Comparison of ENCODE assay signal across 8 cellular contexts in genomic region chr6:33455051-33455450, GRCh38. TPM values are rescaled to one million over a fixed set of nuclear protein-coding genes. Genes with fewer than 3 reads are reported as not detected.
A peak's percentile ranks its signal among the peaks of the same experiment; 100 is the strongest.
DNase-seq lines count a peak whose midpoint lies in the region; ATAC-seq, FAIRE-seq and TF ChIP-seq lines count a peak whose summit lies in the region.

No MANE protein-coding gene starts in this region.

- FAIRE-seq in K562 (lab: Jason Lieb, UNC), result no peak

- peak overlapping the region; percentile 62; the same call in 2 of the 3 replicates for H3K27ac ChIP-seq in K562 (ENCODE audit: extremely low read depth, low read depth, low read length)
- no peak overlapping the region for H3K27ac ChIP-seq in lung (ENCODE audit: low read depth in 1 of 2, low read length in 1 of 2)

- H3K4me3 Mint-ChIP-seq in activated naive CD4-positive, alpha-beta T cell treated with anti-CD3 and anti-CD28 coated beads, Interleukin-2, amount 10 ng/mL, durations not matched to agents 7 days and 5 days, result peak overlapping the region; percentile 96
- peak overlapping the region; percentile 90 for H3K4me3 Mint-ChIP-seq in type B pancreatic cell

- TF ChIP-seq POLR2A in K562 (conservative IDR thresholded peaks at IDR 0.05), result no peak

- ATAC-seq in K562 (no peak), lung (ENCODE audit: insufficient read depth, low FRiP score) (no peak), HG03342 (IDR thresholded peaks at IDR 0.05; ENCODE audit: unreplicated experiment) (no peak), HG02852 (IDR thresholded peaks at IDR 0.05; ENCODE audit: unreplicated experiment) (no peak)

- H3K9ac ChIP-seq in K562 (ENCODE audit: insufficient read depth in 1 of 2, low read depth in 2 of 2, low read length in 2 of 2), result peak overlapping the region; percentile 78 to 95

- POLR2A ChIA-PET in K562 (lab: Yijun Ruan, JAX), result interaction anchor here (0.6 to 1.9 kb wide), 10 partner anchors 11 to 483 kb away, joined by 3 to 9 read pairs (median 3); partner anchors contain the start of genes CUTA and RGL2

- CTCF ChIA-PET in activated naive CD4-positive, alpha-beta T cell treated with anti-CD3 and anti-CD28 coated beads, Interleukin-2, amount 10 ng/mL, durations not matched to agents 7 days and 5 days (lab: Charles Lee), result interaction anchor here (1.3 to 1.8 kb wide), 5 partner anchors 25 to 124 kb away, joined by 3 to 9 read pairs (median 4); partner anchors contain the start of gene BAK1
- CTCF ChIA-PET in K562 (lab: Yijun Ruan, JAX; ENCODE audit: low intra/inter-chr PET ratio), result no interaction called here

- peaks cover 16 to 20% of the 10 kb centered on the region in 2 experiments for H3K4me1 ChIP-seq in K562 (replicated peaks in 1 of 2; ENCODE audit: control insufficient read depth in 2 of 2, insufficient read depth in 2 of 2, low read length in 2 of 2)
- peaks cover 6% of the 10 kb centered on the region in 2 donors for H3K4me1 ChIP-seq in lung (ENCODE audit: control insufficient read depth in 2 of 2, insufficient read depth in 2 of 2, low read length in 2 of 2)

- peak overlapping the region; percentile 70 for H3K27ac Mint-ChIP-seq in activated naive CD4-positive, alpha-beta T cell treated with anti-CD3 and anti-CD28 coated beads, Interleukin-2, amount 10 ng/mL, durations not matched to agents 7 days and 5 days
- peak overlapping the region; percentile 74 for H3K27ac Mint-ChIP-seq in type B pancreatic cell

- H3K27me3 ChIP-seq in K562 (ENCODE audit: control insufficient read depth in 2 of 2, insufficient read depth in 2 of 2, low read length in 2 of 2) (no peaks in the 10 kb centered on the region), lung (ENCODE audit: control insufficient read depth, insufficient read depth) (no peaks in the 10 kb centered on the region)

- BruUV-seq in K562 (replicated peaks; lab: Mats Ljungman, UMichigan), result no TSS peak

- WGBS in K562 (ENCODE audit: insufficient coverage, low coverage, missing lambda C conversion rate), result 19% methylated on average over 16 of the region's 16 CpGs
- WGBS in lung, 2 donors, result 50 to 55% methylated on average over 16 of the region's 16 CpGs

- peaks cover 22% of the 10 kb centered on the region for H3K36me3 Mint-ChIP-seq in activated naive CD4-positive, alpha-beta T cell treated with anti-CD3 and anti-CD28 coated beads, Interleukin-2, amount 10 ng/mL, durations not matched to agents 7 days and 5 days
- peaks cover 12% of the 10 kb centered on the region for H3K36me3 Mint-ChIP-seq in type B pancreatic cell

- DNase-seq in activated naive CD4-positive, alpha-beta T cell treated with anti-CD3 and anti-CD28 coated beads, Interleukin-2, amount 10 ng/mL, durations not matched to agents 7 days and 5 days, result no peak
- DNase-seq in activated naive CD4-positive, alpha-beta T cell treated with anti-CD3 and anti-CD28 coated beads, Interleukin-2, amount 50 U/mL, for 16 hours, result no peak
- DNase-seq in K562 (ENCODE audit: extremely low read depth in 1 of 4, low spot score in 3 of 4) (peak in 1 of 4 experiments; percentile 40), lung (ENCODE audit: low spot score) (no peak), type B pancreatic cell (ENCODE audit: extremely low spot score, unreplicated experiment) (peak; percentile 44), NCI-H2029 (lab: John Stamatoyannopoulos, UW) (no peak)

- H3K4me1 Mint-ChIP-seq in activated naive CD4-positive, alpha-beta T cell treated with anti-CD3 and anti-CD28 coated beads, Interleukin-2, amount 10 ng/mL, durations not matched to agents 7 days and 5 days, result peaks cover 33% of the 10 kb centered on the region
- peaks cover 25% of the 10 kb centered on the region for H3K4me1 Mint-ChIP-seq in type B pancreatic cell (ENCODE audit: unreplicated experiment)

- H3K36me3 ChIP-seq in K562 (ENCODE audit: control insufficient read depth, insufficient read depth, low read length) (peaks cover 33% of the 10 kb centered on the region), lung (ENCODE audit: control insufficient read depth in 2 of 2, insufficient read depth in 2 of 2, low read length in 2 of 2) (peaks cover 0 to 8% of the 10 kb centered on the region in 2 donors)

- H3K4me3 ChIP-seq in K562, result peak overlapping the region; percentile 64
- peak overlapping the region; percentile 75 for H3K4me3 ChIP-seq in lung

- no peak for TF ChIP-seq CTCF in K562 (IDR thresholded peaks at IDR 0.05 in 2 of 3, conservative IDR thresholded peaks at IDR 0.05 in 1 of 3; ENCODE audit: insufficient read depth in 2 of 3, low read depth in 1 of 3, low read length in 3 of 3)
- TF ChIP-seq CTCF in lung (IDR thresholded peaks at IDR 0.05; ENCODE audit: control extremely low read depth, extremely low read depth), result no peak
- no peak for TF ChIP-seq CTCF in type B pancreatic cell (conservative IDR thresholded peaks at IDR 0.05)

- no peak for TF ChIP-seq RAD21 in K562 (CRISPR knock-in tag; conservative IDR thresholded peaks at IDR 0.05 in 1 of 2, IDR thresholded peaks at IDR 0.05 in 1 of 2)

- H3K79me2 ChIP-seq in K562 (ENCODE audit: control insufficient read depth, insufficient read depth, low read length), result peaks cover 35% of the 10 kb centered on the region

- peak overlapping the region; percentile 86; the same call in 1 of the 2 replicates for H2AFZ ChIP-seq in K562 (ENCODE audit: low read depth, low read length)

- intact Hi-C loops in K562 (cut with micrococcal nuclease), result no loop called here

- peak overlapping the region; percentile 94 for H3K4me2 ChIP-seq in K562 (ENCODE audit: insufficient read depth, low read length)

- H3K9me1 ChIP-seq in K562 (ENCODE audit: control insufficient read depth, insufficient read depth, low read length), result no peaks in the 10 kb centered on the region

- no peaks in the 10 kb centered on the region for H3K27me3 Mint-ChIP-seq in activated naive CD4-positive, alpha-beta T cell treated with anti-CD3 and anti-CD28 coated beads, Interleukin-2, amount 10 ng/mL, durations not matched to agents 7 days and 5 days
- no peaks in the 10 kb centered on the region for H3K27me3 Mint-ChIP-seq in type B pancreatic cell

- H3K9me3 ChIP-seq in K562 (replicated peaks; ENCODE audit: control insufficient read depth, insufficient read depth, low read depth, low read length) (no peaks in the 10 kb centered on the region), lung (ENCODE audit: control insufficient read depth in 2 of 2, insufficient read depth in 1 of 2, low read length in 1 of 2) (peaks cover 0 to 2% of the 10 kb centered on the region in 2 donors)

- no peaks in the 10 kb centered on the region for H4K20me1 ChIP-seq in K562 (replicated peaks; ENCODE audit: control insufficient read depth, insufficient read depth, low read length)

- TF ChIP-seq EP300 in K562 (IDR thresholded peaks at IDR 0.05; ENCODE audit: low read length), result no peak

- H3K9me3 Mint-ChIP-seq in activated naive CD4-positive, alpha-beta T cell treated with anti-CD3 and anti-CD28 coated beads, Interleukin-2, amount 10 ng/mL, durations not matched to agents 7 days and 5 days, result no peaks in the 10 kb centered on the region
- no peaks in the 10 kb centered on the region for H3K9me3 Mint-ChIP-seq in type B pancreatic cell

- in situ Hi-C loops in K562 (cut with MboI), result no loop called here

RNA-seq across cellular contexts. Expression of gene ZBTB9, which starts 0.7 kb away (rescaled TPM):
- 14.2 and 31.6 TPM in 2 replicates for total RNA-seq in K562 (2011; cell fraction: chromatin; rRNA removed; ENCODE audit: low replicate concordance)
- 23.9 and 26.3 TPM in 2 replicates for total RNA-seq in K562 (2011; cell fraction: nucleolus; rRNA removed)
- 14.0 and 19.2 TPM in 2 replicates for total RNA-seq in K562 (2011; cell fraction: nucleoplasm; rRNA removed)
- total RNA-seq in K562 (2014; rRNA removed) (10.4 and 15.0 TPM in 2 replicates), K562 (2014; rRNA removed; fragmentation: Illumina TruSeq; extraction: Trizol) (10.3 and 10.4 TPM in 2 replicates), K562 (2015; rRNA removed; fragmentation: Illumina TruSeq; extraction: Trizol) (12.7 and 13.1 TPM in 2 replicates), K562 (2021) (15.9 and 17.3 TPM in 2 replicates), lung (1 to 10 TPM; 4.0 to 7.9 TPM), type B pancreatic cell (ENCODE audit: low replicate concordance) (11.3 and 14.5 TPM in 2 replicates)
- polyA plus RNA-seq in K562 (2011; rRNA removed) (10.5 and 11.1 TPM in 2 replicates), K562 (2014; fragmentation: Illumina TruSeq; extraction: Trizol) (16.3 and 19.5 TPM in 2 replicates), K562 (2014; fragmentation: Nextera tagmentation; extraction: Ambion mirVana) (1 to 10 TPM; 1.9 to 2.5 TPM), K562 (2014; rRNA removed) (6.9 and 11.9 TPM in 2 replicates), lung (1 to 10 TPM; 4.1 to 4.8 TPM)
- polyA plus RNA-seq in K562 (2011; cell fraction: cytosol; rRNA removed), result 7.8 and 10.3 TPM in 2 replicates
- polyA plus RNA-seq in K562 (2011; cell fraction: nucleus; rRNA removed), result 13.6 and 18.1 TPM in 2 replicates
- polyA plus RNA-seq in K562 (2012), result 12.2 and 14.5 TPM in 2 replicates
- 11.3 and 13.1 TPM in 2 replicates for polyA minus RNA-seq in K562 (2011; rRNA and poly(A)+ RNA removed)
- polyA minus RNA-seq in K562 (2011; cell fraction: cytosol; rRNA and poly(A)+ RNA removed), result 11.1 and 15.7 TPM in 2 replicates
- polyA minus RNA-seq in K562 (2011; cell fraction: nucleus; rRNA and poly(A)+ RNA removed), result 6.6 and 10.3 TPM in 2 replicates

RNA-seq across cellular contexts. Expression of gene SYNGAP1, which starts 35.2 kb away (rescaled TPM):
- 66.9 and 126 TPM in 2 replicates for total RNA-seq in K562 (2011; cell fraction: chromatin; rRNA removed; ENCODE audit: low replicate concordance)
- 33.0 and 37.9 TPM in 2 replicates for total RNA-seq in K562 (2011; cell fraction: nucleolus; rRNA removed)
- total RNA-seq in K562 (2011; cell fraction: nucleoplasm; rRNA removed), result 43.4 and 59.2 TPM in 2 replicates
- total RNA-seq in K562 (2014; rRNA removed) (2.5 and 2.9 TPM in 2 replicates), K562 (2014; rRNA removed; fragmentation: Illumina TruSeq; extraction: Trizol) (1.9 and 2.6 TPM in 2 replicates), K562 (2015; rRNA removed; fragmentation: Illumina TruSeq; extraction: Trizol) (3.2 and 3.8 TPM in 2 replicates), K562 (2021) (15.2 and 22.8 TPM in 2 replicates), lung (10 to 100 TPM; 10.8 to 32.0 TPM), type B pancreatic cell (ENCODE audit: low replicate concordance) (18.4 and 74.1 TPM in 2 replicates)
- polyA plus RNA-seq in K562 (2011; rRNA removed) (4.4 and 8.2 TPM in 2 replicates), K562 (2014; fragmentation: Illumina TruSeq; extraction: Trizol) (13.9 and 14.2 TPM in 2 replicates), K562 (2014; fragmentation: Nextera tagmentation; extraction: Ambion mirVana) (under 1 TPM; 0.01 to 0.06 TPM), K562 (2014; rRNA removed) (14.2 and 14.6 TPM in 2 replicates), lung (10 to 100 TPM in 1 of 2 donors, 1 to 10 TPM in 1; 9.2 to 13.2 TPM)
- polyA plus RNA-seq in K562 (2011; cell fraction: cytosol; rRNA removed), result 2.7 and 2.8 TPM in 2 replicates
- 51.0 and 114 TPM in 2 replicates for polyA plus RNA-seq in K562 (2011; cell fraction: nucleus; rRNA removed)
- polyA plus RNA-seq in K562 (2012), result 15.7 and 22.6 TPM in 2 replicates
- polyA minus RNA-seq in K562 (2011; rRNA and poly(A)+ RNA removed), result 4.1 and 4.2 TPM in 2 replicates
- 3.9 and 4.4 TPM in 2 replicates for polyA minus RNA-seq in K562 (2011; cell fraction: cytosol; rRNA and poly(A)+ RNA removed)
- 10.8 and 12.3 TPM in 2 replicates for polyA minus RNA-seq in K562 (2011; cell fraction: nucleus; rRNA and poly(A)+ RNA removed)

RNA-seq across cellular contexts. Expression of gene CUTA, which starts 37.1 kb away (rescaled TPM):
- 90.7 and 171 TPM in 2 replicates for total RNA-seq in K562 (2011; cell fraction: chromatin; rRNA removed; ENCODE audit: low replicate concordance)
- total RNA-seq in K562 (2011; cell fraction: nucleolus; rRNA removed), result 247 and 251 TPM in 2 replicates
- 190 and 192 TPM in 2 replicates for total RNA-seq in K562 (2011; cell fraction: nucleoplasm; rRNA removed)
- total RNA-seq in K562 (2014; rRNA removed) (310 and 413 TPM in 2 replicates), K562 (2014; rRNA removed; fragmentation: Illumina TruSeq; extraction: Trizol) (192 and 203 TPM in 2 replicates), K562 (2015; rRNA removed; fragmentation: Illumina TruSeq; extraction: Trizol) (316 and 317 TPM in 2 replicates), K562 (2021) (369 and 372 TPM in 2 replicates), lung (100 to 1,000 TPM in 1 of 2 donors, 10 to 100 TPM in 1; 88.7 to 134 TPM), type B pancreatic cell (ENCODE audit: low replicate concordance) (212 and 278 TPM in 2 replicates)
- polyA plus RNA-seq in K562 (2011; rRNA removed) (166 and 178 TPM in 2 replicates), K562 (2014; fragmentation: Illumina TruSeq; extraction: Trizol) (264 and 434 TPM in 2 replicates), K562 (2014; fragmentation: Nextera tagmentation; extraction: Ambion mirVana) (100 to 1,000 TPM; 653 to 682 TPM), K562 (2014; rRNA removed) (296 and 360 TPM in 2 replicates), lung (100 to 1,000 TPM; 122 to 275 TPM)
- 269 and 458 TPM in 2 replicates for polyA plus RNA-seq in K562 (2011; cell fraction: cytosol; rRNA removed)
- 356 and 369 TPM in 2 replicates for polyA plus RNA-seq in K562 (2011; cell fraction: nucleus; rRNA removed)
- 506 and 529 TPM in 2 replicates for polyA plus RNA-seq in K562 (2012)
- polyA minus RNA-seq in K562 (2011; rRNA and poly(A)+ RNA removed), result 142 and 158 TPM in 2 replicates
- polyA minus RNA-seq in K562 (2011; cell fraction: cytosol; rRNA and poly(A)+ RNA removed), result 90.0 and 120 TPM in 2 replicates
- 56.4 and 86.2 TPM in 2 replicates for polyA minus RNA-seq in K562 (2011; cell fraction: nucleus; rRNA and poly(A)+ RNA removed)

RNA-seq across cellular contexts. Expression of gene PHF1, which starts 44.2 kb away (rescaled TPM):
- total RNA-seq in K562 (2011; cell fraction: chromatin; rRNA removed; ENCODE audit: low replicate concordance), result 151 and 284 TPM in 2 replicates
- total RNA-seq in K562 (2011; cell fraction: nucleolus; rRNA removed), result 158 and 171 TPM in 2 replicates
- total RNA-seq in K562 (2011; cell fraction: nucleoplasm; rRNA removed), result 141 and 150 TPM in 2 replicates
- 27.3 and 29.7 TPM in 2 replicates for total RNA-seq in K562 (2014; rRNA removed)
- 16.2 and 20.8 TPM in 2 replicates for total RNA-seq in K562 (2014; rRNA removed; fragmentation: Illumina TruSeq; extraction: Trizol)
- 29.6 and 33.7 TPM in 2 replicates for total RNA-seq in K562 (2015; rRNA removed; fragmentation: Illumina TruSeq; extraction: Trizol)
- total RNA-seq in K562 (2021), result 42.1 and 43.2 TPM in 2 replicates
- polyA plus RNA-seq in K562 (2011; rRNA removed), result 45.9 and 59.4 TPM in 2 replicates
- 56.9 and 69.4 TPM in 2 replicates for polyA plus RNA-seq in K562 (2011; cell fraction: cytosol; rRNA removed)
- 359 and 410 TPM in 2 replicates for polyA plus RNA-seq in K562 (2011; cell fraction: nucleus; rRNA removed)
- polyA plus RNA-seq in K562 (2012), result 42.7 and 85.4 TPM in 2 replicates
- 45.5 and 48.8 TPM in 2 replicates for polyA plus RNA-seq in K562 (2014; fragmentation: Illumina TruSeq; extraction: Trizol)
- polyA plus RNA-seq in K562 (2014; fragmentation: Nextera tagmentation; extraction: Ambion mirVana), result 1 to 10 TPM; 3.7 to 4.0 TPM
- 60.8 and 64.2 TPM in 2 replicates for polyA plus RNA-seq in K562 (2014; rRNA removed)
- polyA minus RNA-seq in K562 (2011; rRNA and poly(A)+ RNA removed), result 21.9 and 26.4 TPM in 2 replicates
- polyA minus RNA-seq in K562 (2011; cell fraction: cytosol; rRNA and poly(A)+ RNA removed), result 12.4 and 15.0 TPM in 2 replicates
- polyA minus RNA-seq in K562 (2011; cell fraction: nucleus; rRNA and poly(A)+ RNA removed), result 40.8 and 50.0 TPM in 2 replicates
- total RNA-seq in lung, result 10 to 100 TPM; 30.9 to 49.3 TPM
- 100 to 1,000 TPM in 1 of 2 donors, 10 to 100 TPM in 1; 40.8 to 121 TPM for polyA plus RNA-seq in lung
- total RNA-seq in type B pancreatic cell (ENCODE audit: low replicate concordance), result 23.8 and 49.6 TPM in 2 replicates
